Comparison of ENCODE assay signal across 5 cellular contexts in genomic region chr1:71191520-71191919, GRCh38.
"Had no signal": no experiment of that assay in that cellular context is flagged by ENCODE, and none has a peak within 500 bp of the region (broad histone marks: within the 10 kb centered on the region; RNA-seq: fewer than 3 reads in every experiment).

No MANE protein-coding gene starts in this region.

- H3K4me3 ChIP-seq: K562 had no signal

- ATAC-seq: HepG2, K562 had no signal

- H3K27ac ChIP-seq: HL-60 had no signal

- DNase-seq: IMR-90, KBM-7 had no signal
